8 cellular contexts compared by ENCODE assay signal in the genomic region with DNA sequence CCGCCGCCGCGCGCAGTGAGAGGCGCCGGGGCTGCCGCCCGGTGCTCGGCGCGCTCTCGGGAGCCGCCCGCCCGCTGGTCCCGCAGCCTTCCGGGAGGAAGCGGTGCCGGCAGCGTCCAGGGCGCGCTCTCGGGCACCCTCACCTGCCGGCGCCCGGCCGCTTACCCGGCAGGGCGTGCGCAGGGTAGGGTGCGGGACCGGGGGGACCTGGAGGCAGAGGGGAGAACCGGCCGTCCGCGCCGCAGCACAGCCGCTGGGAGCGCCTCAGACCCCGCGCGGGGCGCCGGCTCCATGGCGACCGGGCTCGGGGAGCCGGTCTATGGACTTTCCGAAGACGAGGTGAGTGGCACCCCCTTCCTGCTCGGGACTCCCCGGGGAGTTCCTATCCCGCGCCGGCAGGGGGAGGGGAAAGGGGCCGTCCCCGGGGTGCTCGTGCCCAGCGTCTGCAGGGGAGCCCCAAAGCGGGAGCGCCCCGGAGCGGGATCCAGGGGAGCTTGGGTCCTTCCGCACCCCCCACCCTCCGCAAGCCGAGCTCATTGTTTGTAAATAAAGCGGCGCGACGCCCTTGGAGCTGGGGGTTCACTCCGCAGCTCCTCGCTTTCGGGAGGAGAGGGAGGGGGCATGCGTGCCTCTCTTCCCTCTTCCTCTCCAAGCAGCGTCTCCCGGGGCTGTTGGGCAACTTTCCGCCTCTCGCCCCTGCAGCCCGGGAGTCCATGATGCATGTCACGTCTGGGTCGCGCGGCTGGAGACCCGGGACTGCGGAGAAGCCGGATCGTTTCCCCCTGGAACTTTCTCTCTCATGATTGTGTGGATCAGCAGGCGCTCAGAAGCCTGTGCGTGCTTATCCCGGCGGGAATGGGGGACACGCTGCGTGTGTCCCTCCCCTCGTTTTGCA. TPM values are rescaled to one million over a fixed set of nuclear protein-coding genes. Genes with fewer than 3 reads are reported as not detected.
A peak's percentile ranks its signal among the peaks of the same experiment; 100 is the strongest.
DNase-seq lines count a peak whose midpoint lies in the region; ATAC-seq and TF ChIP-seq lines count a peak whose summit lies in the region.

No MANE protein-coding gene starts in this region.

- no peaks in the 10 kb centered on the region for H3K27me3 ChIP-seq in ascending aorta

- H3K4me1 ChIP-seq in ascending aorta, result peaks cover 0 to 10% of the 10 kb centered on the region in 2 donors

- TF ChIP-seq CTCF in ascending aorta (IDR thresholded peaks at IDR 0.05), result no peak

- intact Hi-C loops in ascending aorta (cut with DNase I), result loop anchor here (5.0 to 10.0 kb wide), 5 partner anchors 93 to 720 kb away; a partner anchor contains a TSS

- peak; percentile 54 for DNase-seq in DMS153 treated with DMSO at 0.1 percent for 48 hours (lab: John Stamatoyannopoulos, UW; ENCODE audit: unreplicated experiment)
- peak; percentile 35 for DNase-seq in SW480 (ENCODE audit: low spot score)
- DNase-seq in ascending aorta (ENCODE audit: low spot score in 2 of 2), result peak in 1 of 2 donors; percentile 75
- no peak for DNase-seq in skeletal muscle cell (ENCODE audit: low read depth)
- DNase-seq in cortex of kidney (lab: John Stamatoyannopoulos, UW), result no peak

- ATAC-seq in GM21360 (IDR thresholded peaks at IDR 0.05; ENCODE audit: unreplicated experiment) (peak; percentile 42), HG03571 (IDR thresholded peaks at IDR 0.05; ENCODE audit: unreplicated experiment) (peak; percentile 35)

- H3K36me3 ChIP-seq in ascending aorta, result no peaks in the 10 kb centered on the region

- no peaks in the 10 kb centered on the region for H3K9me3 ChIP-seq in ascending aorta

- H3K27ac ChIP-seq in ascending aorta, result peak overlapping the region in 1 of 2 donors; percentile 29

- H3K4me3 ChIP-seq in ascending aorta, result peak overlapping the region; percentile 87 to 97
- H3K4me3 ChIP-seq in iPS-11a (ENCODE audit: low read depth, low read length), result peak overlapping the region; percentile 81
- peak overlapping the region; percentile 79 for H3K4me3 ChIP-seq in skeletal muscle cell (ENCODE audit: low read depth, low read length)

RNA-seq across cellular contexts. Expression of a gene that starts 0.6 kb away (rescaled TPM):
- total RNA-seq in ascending aorta, result 15.6 TPM

Comparison
In these comparisons a context has a peak if more than half of its experiments do, and no peak if none do; other contexts are left out.
1. DNase-seq: peak in DMS153 treated with DMSO at 0.1 percent for 48 hours (single experiment) and SW480 (single experiment); none in skeletal muscle cell (single experiment) and cortex of kidney (single experiment).
2. Peak in every context shown above with its lines, with median percentiles within 50 percentile points of each other: H3K4me3 ChIP-seq.